ENCODE assay signal across 7 cellular contexts in the genomic region with DNA sequence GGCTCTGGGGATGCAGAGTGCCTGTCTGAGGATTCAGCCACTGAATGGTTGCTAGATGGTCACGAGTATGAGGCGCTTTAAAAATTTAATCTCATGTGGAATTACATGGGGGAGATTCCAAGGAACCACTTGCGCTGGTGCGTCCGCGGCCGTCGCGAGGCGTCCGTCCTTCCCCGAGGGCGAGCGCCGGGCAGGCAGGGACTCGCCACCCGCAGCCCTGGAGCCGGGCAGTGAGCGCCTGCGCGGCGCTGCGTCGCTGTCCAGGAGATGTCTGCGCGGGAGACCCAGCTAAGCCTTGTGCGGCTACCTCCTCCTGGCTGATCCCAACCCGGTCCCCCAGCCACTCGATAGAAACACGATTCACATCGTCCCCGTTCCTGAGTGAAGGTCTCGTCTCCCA.
DNase-seq lines count a peak whose midpoint lies in the region; TF ChIP-seq lines count a peak whose summit lies in the region.
"Not testable (repeated sequence)": the region's sequence is repeated elsewhere in the genome, so short reads cannot be mapped to it uniquely, and the experiment has no call there.

No MANE protein-coding gene starts in this region.

- not testable (repeated sequence) for H3K9ac ChIP-seq in iPS-20b (ENCODE audit: low read depth, low read length); neuronal stem cell (ENCODE audit: low read depth, low read length, poor library complexity)

- not testable (repeated sequence) for H3K14ac ChIP-seq in neuronal stem cell (ENCODE audit: low read length)

- peak overlapping the region; percentile 20 to 73 (median 71) for H3K4me3 Mint-ChIP-seq in brain

- H4K8ac ChIP-seq in neuronal stem cell (ENCODE audit: low read depth, low read length), result not testable (repeated sequence)

- not testable (repeated sequence) for H2BK15ac ChIP-seq in neuronal stem cell (ENCODE audit: low read length)

- H3K18ac ChIP-seq in neuronal stem cell (ENCODE audit: low read length), result not testable (repeated sequence)

- not testable (repeated sequence) for H3K36me3 Mint-ChIP-seq in brain

- not testable (repeated sequence) for H2BK120ac ChIP-seq in neuronal stem cell (ENCODE audit: low read depth, low read length)

- peak overlapping the region; percentile 25 for H3K4me2 ChIP-seq in neuronal stem cell (ENCODE audit: insufficient read depth, low read length, poor library complexity, severe bottlenecking)

- H3K4me1 ChIP-seq in iPS-20b (ENCODE audit: insufficient read depth, low read length); neuronal stem cell (ENCODE audit: control insufficient read depth in 2 of 2, insufficient read depth in 1 of 2, low read depth in 1 of 2, low read length in 2 of 2): not testable (repeated sequence)

- DNase-seq in EH (ENCODE audit: low read depth) (peak; percentile 1), HuH-7 (ENCODE audit: low spot score) (peak; percentile 3), NCI-H82 (lab: John Stamatoyannopoulos, UW) (peak; percentile 32), fibroblast of villous mesenchyme (ENCODE audit: low read depth) (peak; percentile 0), neuronal stem cell (ENCODE audit: low spot score) (peak; percentile 9)

- not testable (repeated sequence) for H3K4ac ChIP-seq in neuronal stem cell (ENCODE audit: low read length)

- H2BK12ac ChIP-seq in neuronal stem cell (ENCODE audit: low read length), result not testable (repeated sequence)

- H3K23ac ChIP-seq in neuronal stem cell (ENCODE audit: low read depth, low read length, poor library complexity), result not testable (repeated sequence)

- H4K91ac ChIP-seq in neuronal stem cell (ENCODE audit: low read depth, low read length, poor library complexity), result not testable (repeated sequence)

- not testable (repeated sequence) for TF ChIP-seq CTCF in brain (conservative IDR thresholded peaks at IDR 0.05); fibroblast of villous mesenchyme (IDR thresholded peaks at IDR 0.05; ENCODE audit: insufficient read depth, low read depth, low read length)

- not testable (repeated sequence) for H3K27ac Mint-ChIP-seq in brain

- H3K9me3 ChIP-seq in iPS-20b (ENCODE audit: insufficient read depth, low read depth, low read length); neuronal stem cell (replicated peaks in 1 of 2; ENCODE audit: control insufficient read depth in 2 of 2, insufficient read depth in 1 of 2, low read depth in 1 of 2, low read length in 2 of 2): not testable (repeated sequence)

- H3K36me3 ChIP-seq in iPS-20b (ENCODE audit: insufficient read depth, low read depth, low read length); neuronal stem cell (replicated peaks in 1 of 2; ENCODE audit: control insufficient read depth in 2 of 2, insufficient read depth in 2 of 2, low read length in 2 of 2): not testable (repeated sequence)

- WGBS in neuronal stem cell (ENCODE audit: extremely low coverage in 2 of 2, insufficient read length in 2 of 2, insufficient replicate concordance in 1 of 2), 2 donors, result no CpG with 5 or more reads among the region's 33 CpGs

- H2AK5ac ChIP-seq in neuronal stem cell (ENCODE audit: low read depth, low read length), result not testable (repeated sequence)

- H2AFZ ChIP-seq in neuronal stem cell (ENCODE audit: low read length), result peak overlapping the region; percentile 22

- H3K79me1 ChIP-seq in neuronal stem cell (ENCODE audit: low read depth, low read length), result not testable (repeated sequence)

- H2BK5ac ChIP-seq in neuronal stem cell (ENCODE audit: low read length), result not testable (repeated sequence)

- H3K9me3 Mint-ChIP-seq in brain, result not testable (repeated sequence)

- not testable (repeated sequence) for H3K4me1 Mint-ChIP-seq in brain

- not testable (repeated sequence) for H3K4me3 ChIP-seq in fibroblast of villous mesenchyme (ENCODE audit: low read depth, low read length); neuronal stem cell (ENCODE audit: low read length in 2 of 2)
- H3K4me3 ChIP-seq in iPS-20b (ENCODE audit: low read length), result peak overlapping the region; percentile 58; the same call in 1 of the 2 replicates

- not testable (repeated sequence) for H3K27ac ChIP-seq in iPS-20b (ENCODE audit: low read length); neuronal stem cell (replicated peaks; ENCODE audit: low read length)

- peaks cover 22% of the 10 kb centered on the region for H3K27me3 Mint-ChIP-seq in brain

- peaks cover 40% of the 10 kb centered on the region for H3K27me3 ChIP-seq in iPS-20b (ENCODE audit: insufficient read depth, low read length)
- not testable (repeated sequence) for H3K27me3 ChIP-seq in neuronal stem cell (ENCODE audit: control insufficient read depth in 3 of 3, insufficient read depth in 3 of 3, low read depth in 1 of 3, low read length in 3 of 3)
